Comparison of ENCODE assay signal across 1 cellular context in the genomic region with DNA sequence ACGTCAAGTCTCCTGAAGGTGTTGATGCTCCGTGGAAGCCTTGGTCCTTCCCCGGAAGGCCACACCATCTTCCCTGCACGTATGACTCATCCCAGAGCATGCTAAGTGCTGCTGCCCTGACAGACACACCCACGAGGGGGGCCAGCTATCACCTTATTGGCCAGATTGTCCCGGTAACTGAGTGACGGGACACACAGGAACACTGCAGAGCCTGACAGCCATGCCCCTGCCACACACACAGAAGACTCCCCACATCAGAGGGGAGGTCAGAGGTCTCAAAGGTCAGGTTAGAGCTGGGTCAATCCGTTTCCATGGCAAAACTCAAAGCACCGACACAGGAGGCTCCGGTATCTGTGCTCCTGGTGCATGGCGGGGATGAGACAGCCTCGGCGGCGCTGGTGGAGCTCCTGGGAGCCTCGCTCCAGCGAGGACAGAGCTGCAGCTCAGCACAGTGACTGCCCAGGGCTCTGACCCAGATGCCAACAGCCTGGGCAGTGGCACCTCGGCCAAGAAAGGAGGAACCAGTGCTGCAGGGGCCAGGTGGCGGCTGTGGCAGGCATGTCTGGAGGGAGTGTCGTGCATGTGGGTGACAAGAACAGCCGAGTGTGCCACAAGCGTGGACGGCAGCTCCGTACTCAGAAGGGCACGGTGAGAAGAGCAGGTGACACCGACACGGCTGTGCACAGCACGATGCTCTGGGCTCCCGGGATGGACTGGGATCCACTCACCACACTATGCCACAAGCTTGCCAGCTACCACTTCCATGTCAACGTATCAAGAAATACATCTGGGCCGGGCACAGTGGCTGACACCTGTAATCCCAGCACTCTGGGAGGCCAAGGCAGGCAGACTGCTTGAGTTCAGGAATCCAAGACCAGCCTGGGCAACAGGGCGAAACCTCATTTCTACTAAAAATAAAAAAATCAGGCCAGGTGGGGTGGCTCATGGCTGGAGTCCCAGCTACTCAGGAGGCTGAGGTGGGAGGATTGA.
A peak's percentile ranks its signal among the peaks of the same experiment; 100 is the strongest.
TF ChIP-seq lines count a peak whose summit lies in the region.

No MANE protein-coding gene starts in this region.

TF ChIP-seq in GM23338, 12 proteins besides CTCF, POLR2A, EP300 and RAD21:
- TF ChIP-seq ZNF331 (CRISPR knock-in tag; IDR thresholded peaks at IDR 0.05; ENCODE audit: low read depth) (no peak), CREB1 (CRISPR knock-in tag; IDR thresholded peaks at IDR 0.05; ENCODE audit: low read depth) (no peak), EZH2phosphoT487 (IDR thresholded peaks at IDR 0.05; ENCODE audit: unreplicated experiment) (no peak), STAT1 (IDR thresholded peaks at IDR 0.05; ENCODE audit: unreplicated experiment) (no peak), POLR2AphosphoS5 (IDR thresholded peaks at IDR 0.05; ENCODE audit: low read depth) (peak; percentile 16; the same call in 1 of the 2 replicates)
- TF ChIP-seq, protein P1, sequence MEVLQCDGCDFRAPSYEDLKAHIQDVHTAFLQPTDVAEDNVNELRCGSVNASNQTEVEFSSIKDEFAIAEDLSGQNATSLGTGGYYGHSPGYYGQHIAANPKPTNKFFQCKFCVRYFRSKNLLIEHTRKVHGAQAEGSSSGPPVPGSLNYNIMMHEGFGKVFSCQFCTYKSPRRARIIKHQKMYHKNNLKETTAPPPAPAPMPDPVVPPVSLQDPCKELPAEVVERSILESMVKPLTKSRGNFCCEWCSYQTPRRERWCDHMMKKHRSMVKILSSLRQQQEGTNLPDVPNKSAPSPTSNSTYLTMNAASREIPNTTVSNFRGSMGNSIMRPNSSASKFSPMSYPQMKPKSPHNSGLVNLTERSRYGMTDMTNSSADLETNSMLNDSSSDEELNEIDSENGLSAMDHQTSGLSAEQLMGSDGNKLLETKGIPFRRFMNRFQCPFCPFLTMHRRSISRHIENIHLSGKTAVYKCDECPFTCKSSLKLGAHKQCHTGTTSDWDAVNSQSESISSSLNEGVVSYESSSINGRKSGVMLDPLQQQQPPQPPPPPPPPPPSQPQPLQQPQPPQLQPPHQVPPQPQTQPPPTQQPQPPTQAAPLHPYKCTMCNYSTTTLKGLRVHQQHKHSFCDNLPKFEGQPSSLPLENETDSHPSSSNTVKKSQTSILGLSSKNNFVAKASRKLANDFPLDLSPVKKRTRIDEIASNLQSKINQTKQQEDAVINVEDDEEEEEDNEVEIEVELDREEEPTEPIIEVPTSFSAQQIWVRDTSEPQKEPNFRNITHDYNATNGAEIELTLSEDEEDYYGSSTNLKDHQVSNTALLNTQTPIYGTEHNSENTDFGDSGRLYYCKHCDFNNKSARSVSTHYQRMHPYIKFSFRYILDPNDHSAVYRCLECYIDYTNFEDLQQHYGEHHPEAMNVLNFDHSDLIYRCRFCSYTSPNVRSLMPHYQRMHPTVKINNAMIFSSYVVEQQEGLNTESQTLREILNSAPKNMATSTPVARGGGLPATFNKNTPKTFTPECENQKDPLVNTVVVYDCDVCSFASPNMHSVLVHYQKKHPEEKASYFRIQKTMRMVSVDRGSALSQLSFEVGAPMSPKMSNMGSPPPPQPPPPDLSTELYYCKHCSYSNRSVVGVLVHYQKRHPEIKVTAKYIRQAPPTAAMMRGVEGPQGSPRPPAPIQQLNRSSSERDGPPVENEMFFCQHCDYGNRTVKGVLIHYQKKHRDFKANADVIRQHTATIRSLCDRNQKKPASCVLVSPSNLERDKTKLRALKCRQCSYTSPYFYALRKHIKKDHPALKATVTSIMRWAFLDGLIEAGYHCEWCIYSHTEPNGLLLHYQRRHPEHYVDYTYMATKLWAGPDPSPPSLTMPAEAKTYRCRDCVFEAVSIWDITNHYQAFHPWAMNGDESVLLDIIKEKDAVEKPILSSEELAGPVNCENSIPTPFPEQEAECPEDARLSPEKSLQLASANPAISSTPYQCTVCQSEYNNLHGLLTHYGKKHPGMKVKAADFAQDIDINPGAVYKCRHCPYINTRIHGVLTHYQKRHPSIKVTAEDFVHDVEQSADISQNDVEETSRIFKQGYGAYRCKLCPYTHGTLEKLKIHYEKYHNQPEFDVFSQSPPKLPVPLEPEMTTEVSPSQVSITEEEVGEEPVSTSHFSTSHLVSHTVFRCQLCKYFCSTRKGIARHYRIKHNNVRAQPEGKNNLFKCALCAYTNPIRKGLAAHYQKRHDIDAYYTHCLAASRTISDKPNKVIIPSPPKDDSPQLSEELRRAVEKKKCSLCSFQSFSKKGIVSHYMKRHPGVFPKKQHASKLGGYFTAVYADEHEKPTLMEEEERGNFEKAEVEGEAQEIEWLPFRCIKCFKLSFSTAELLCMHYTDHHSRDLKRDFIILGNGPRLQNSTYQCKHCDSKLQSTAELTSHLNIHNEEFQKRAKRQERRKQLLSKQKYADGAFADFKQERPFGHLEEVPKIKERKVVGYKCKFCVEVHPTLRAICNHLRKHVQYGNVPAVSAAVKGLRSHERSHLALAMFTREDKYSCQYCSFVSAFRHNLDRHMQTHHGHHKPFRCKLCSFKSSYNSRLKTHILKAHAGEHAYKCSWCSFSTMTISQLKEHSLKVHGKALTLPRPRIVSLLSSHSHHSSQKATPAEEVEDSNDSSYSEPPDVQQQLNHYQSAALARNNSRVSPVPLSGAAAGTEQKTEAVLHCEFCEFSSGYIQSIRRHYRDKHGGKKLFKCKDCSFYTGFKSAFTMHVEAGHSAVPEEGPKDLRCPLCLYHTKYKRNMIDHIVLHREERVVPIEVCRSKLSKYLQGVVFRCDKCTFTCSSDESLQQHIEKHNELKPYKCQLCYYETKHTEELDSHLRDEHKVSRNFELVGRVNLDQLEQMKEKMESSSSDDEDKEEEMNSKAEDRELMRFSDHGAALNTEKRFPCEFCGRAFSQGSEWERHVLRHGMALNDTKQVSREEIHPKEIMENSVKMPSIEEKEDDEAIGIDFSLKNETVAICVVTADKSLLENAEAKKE (CRISPR knock-in tag; IDR thresholded peaks at IDR 0.05): no peak
- TF ChIP-seq, protein P2, sequence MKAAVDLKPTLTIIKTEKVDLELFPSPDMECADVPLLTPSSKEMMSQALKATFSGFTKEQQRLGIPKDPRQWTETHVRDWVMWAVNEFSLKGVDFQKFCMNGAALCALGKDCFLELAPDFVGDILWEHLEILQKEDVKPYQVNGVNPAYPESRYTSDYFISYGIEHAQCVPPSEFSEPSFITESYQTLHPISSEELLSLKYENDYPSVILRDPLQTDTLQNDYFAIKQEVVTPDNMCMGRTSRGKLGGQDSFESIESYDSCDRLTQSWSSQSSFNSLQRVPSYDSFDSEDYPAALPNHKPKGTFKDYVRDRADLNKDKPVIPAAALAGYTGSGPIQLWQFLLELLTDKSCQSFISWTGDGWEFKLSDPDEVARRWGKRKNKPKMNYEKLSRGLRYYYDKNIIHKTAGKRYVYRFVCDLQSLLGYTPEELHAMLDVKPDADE (IDR thresholded peaks at IDR 0.05): no peak
TF ChIP-seq in GM23338: peak in this region for 1.
